21 cellular contexts compared by ENCODE assay signal in the genomic region with DNA sequence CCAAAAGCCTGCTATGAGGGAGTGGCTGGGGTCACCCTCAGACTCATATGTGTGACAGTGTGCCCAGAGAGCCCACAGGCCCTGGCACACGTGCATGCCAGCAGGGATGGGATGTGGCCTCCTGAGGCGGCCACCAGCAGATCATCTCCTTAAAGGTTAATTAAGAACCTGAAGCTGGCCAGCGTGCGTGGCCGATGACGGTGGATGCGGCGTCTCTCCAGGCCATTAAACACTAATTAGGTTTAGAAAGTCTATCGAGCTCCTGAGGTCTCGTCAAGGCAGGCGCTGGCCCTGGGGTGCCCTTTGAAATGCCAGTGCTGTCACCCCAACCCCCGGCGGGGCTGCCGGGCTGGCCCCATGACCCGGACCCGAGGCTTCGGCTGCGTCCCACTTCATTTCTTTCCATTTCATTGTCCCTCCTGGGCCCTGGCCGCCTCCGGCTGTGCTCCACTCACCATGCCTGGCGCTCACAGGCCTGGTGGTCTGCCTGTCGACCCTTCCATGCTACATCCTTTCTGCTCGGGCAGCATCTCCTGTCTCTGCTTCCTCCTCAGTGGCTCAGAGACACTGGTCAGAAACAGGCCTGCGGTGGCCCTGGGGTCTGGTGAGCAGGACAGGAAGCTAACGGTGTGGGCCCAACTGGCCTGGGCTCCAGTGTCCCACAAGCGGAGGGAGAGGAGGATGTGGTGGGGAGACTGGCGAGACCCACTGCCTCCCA.
"Had no signal": no experiment of that assay in that cellular context is flagged by ENCODE, and none has a peak within 500 bp of the region (broad histone marks: within the 10 kb centered on the region; RNA-seq: fewer than 3 reads in every experiment).

No MANE protein-coding gene starts in this region.

- H3K27ac ChIP-seq: coronary artery, esophagus muscularis mucosa, foreskin keratinocyte, gastroesophageal sphincter, heart left ventricle, hepatocyte, left lung, lower lobe of right lung had no signal

- H3K36me3 ChIP-seq: esophagus muscularis mucosa, gastroesophageal sphincter, heart left ventricle, left lung, lower lobe of right lung had no signal

- DNase-seq: dermis blood vessel endothelial cell; dorsolateral prefrontal cortex; effector CD4-positive, alpha-beta T cell; effector memory CD4-positive, alpha-beta T cell; foreskin keratinocyte; heart left ventricle; hypothalamus; immature natural killer cell; islet precursor cell; kidney; kidney glomerular epithelial cell; left colon; left lung; left ventricle myocardium superior; lower lobe of right lung; mesendoderm; midbrain had no signal

- ATAC-seq: foreskin keratinocyte, gastroesophageal sphincter, heart left ventricle, left colon, left lung, left ventricle myocardium superior, lower lobe of right lung had no signal

- H2AFZ ChIP-seq: hepatocyte had no signal

- H3K4me3 ChIP-seq: coronary artery, dorsolateral prefrontal cortex, esophagus muscularis mucosa, gastroesophageal sphincter, heart left ventricle, hepatocyte, left lung, lower lobe of right lung had no signal

- H3K9me3 ChIP-seq: esophagus muscularis mucosa, gastroesophageal sphincter, heart left ventricle, left lung, lower lobe of right lung had no signal

- H3K4me1 ChIP-seq: foreskin keratinocyte, gastroesophageal sphincter, heart left ventricle, left lung, lower lobe of right lung had no signal

- H3K27me3 ChIP-seq: dorsolateral prefrontal cortex, hepatocyte had no signal

- H3K4me2 ChIP-seq: hepatocyte had no signal
